Comparison of ENCODE assay signal across 1 cellular context in the genomic region with DNA sequence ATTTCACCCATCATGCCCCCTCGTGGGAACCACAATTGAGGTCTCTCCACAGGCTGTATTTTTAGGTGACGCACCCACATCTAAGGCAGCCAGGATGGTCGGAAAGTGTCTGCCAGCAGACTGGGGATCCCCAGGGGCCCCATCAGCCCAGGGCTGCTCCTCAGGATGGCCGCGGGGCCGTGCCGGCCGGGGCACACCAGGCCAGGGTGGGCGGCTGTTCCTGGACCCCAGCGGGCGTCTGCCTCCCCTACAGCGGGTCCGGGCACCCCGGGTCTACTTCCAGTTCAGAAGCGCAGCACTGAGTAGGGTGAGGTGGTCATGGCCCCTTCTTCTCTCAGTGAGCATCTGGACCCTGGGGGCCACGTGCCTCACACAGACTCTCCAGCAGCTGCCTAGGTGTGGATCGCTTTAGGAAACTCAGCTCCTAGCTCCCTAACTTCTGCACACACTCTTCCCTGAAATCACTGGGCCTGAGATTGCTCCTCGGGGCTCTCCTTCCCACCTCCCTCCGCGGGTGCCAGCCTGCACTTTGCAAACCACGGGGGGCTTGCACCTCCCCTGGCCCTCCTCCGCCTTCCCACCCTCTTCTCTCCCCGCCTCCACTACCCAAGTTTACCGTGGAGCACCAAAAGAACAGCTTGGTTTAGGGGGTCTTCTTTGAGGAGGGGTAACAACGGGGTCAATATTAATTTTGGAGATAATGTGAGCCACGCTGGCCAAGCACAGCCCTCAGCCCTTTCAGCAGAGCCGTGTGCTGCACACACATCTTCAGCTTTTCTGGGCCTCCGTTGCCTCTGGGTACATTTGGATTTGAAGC.
TF ChIP-seq lines count a peak whose summit lies in the region.

No MANE protein-coding gene starts in this region.

TF ChIP-seq in GM23338, 12 proteins besides CTCF, POLR2A, EP300 and RAD21 (continued from another document):
- TF ChIP-seq, protein P1, sequence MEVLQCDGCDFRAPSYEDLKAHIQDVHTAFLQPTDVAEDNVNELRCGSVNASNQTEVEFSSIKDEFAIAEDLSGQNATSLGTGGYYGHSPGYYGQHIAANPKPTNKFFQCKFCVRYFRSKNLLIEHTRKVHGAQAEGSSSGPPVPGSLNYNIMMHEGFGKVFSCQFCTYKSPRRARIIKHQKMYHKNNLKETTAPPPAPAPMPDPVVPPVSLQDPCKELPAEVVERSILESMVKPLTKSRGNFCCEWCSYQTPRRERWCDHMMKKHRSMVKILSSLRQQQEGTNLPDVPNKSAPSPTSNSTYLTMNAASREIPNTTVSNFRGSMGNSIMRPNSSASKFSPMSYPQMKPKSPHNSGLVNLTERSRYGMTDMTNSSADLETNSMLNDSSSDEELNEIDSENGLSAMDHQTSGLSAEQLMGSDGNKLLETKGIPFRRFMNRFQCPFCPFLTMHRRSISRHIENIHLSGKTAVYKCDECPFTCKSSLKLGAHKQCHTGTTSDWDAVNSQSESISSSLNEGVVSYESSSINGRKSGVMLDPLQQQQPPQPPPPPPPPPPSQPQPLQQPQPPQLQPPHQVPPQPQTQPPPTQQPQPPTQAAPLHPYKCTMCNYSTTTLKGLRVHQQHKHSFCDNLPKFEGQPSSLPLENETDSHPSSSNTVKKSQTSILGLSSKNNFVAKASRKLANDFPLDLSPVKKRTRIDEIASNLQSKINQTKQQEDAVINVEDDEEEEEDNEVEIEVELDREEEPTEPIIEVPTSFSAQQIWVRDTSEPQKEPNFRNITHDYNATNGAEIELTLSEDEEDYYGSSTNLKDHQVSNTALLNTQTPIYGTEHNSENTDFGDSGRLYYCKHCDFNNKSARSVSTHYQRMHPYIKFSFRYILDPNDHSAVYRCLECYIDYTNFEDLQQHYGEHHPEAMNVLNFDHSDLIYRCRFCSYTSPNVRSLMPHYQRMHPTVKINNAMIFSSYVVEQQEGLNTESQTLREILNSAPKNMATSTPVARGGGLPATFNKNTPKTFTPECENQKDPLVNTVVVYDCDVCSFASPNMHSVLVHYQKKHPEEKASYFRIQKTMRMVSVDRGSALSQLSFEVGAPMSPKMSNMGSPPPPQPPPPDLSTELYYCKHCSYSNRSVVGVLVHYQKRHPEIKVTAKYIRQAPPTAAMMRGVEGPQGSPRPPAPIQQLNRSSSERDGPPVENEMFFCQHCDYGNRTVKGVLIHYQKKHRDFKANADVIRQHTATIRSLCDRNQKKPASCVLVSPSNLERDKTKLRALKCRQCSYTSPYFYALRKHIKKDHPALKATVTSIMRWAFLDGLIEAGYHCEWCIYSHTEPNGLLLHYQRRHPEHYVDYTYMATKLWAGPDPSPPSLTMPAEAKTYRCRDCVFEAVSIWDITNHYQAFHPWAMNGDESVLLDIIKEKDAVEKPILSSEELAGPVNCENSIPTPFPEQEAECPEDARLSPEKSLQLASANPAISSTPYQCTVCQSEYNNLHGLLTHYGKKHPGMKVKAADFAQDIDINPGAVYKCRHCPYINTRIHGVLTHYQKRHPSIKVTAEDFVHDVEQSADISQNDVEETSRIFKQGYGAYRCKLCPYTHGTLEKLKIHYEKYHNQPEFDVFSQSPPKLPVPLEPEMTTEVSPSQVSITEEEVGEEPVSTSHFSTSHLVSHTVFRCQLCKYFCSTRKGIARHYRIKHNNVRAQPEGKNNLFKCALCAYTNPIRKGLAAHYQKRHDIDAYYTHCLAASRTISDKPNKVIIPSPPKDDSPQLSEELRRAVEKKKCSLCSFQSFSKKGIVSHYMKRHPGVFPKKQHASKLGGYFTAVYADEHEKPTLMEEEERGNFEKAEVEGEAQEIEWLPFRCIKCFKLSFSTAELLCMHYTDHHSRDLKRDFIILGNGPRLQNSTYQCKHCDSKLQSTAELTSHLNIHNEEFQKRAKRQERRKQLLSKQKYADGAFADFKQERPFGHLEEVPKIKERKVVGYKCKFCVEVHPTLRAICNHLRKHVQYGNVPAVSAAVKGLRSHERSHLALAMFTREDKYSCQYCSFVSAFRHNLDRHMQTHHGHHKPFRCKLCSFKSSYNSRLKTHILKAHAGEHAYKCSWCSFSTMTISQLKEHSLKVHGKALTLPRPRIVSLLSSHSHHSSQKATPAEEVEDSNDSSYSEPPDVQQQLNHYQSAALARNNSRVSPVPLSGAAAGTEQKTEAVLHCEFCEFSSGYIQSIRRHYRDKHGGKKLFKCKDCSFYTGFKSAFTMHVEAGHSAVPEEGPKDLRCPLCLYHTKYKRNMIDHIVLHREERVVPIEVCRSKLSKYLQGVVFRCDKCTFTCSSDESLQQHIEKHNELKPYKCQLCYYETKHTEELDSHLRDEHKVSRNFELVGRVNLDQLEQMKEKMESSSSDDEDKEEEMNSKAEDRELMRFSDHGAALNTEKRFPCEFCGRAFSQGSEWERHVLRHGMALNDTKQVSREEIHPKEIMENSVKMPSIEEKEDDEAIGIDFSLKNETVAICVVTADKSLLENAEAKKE (CRISPR knock-in tag; IDR thresholded peaks at IDR 0.05): no peak
- TF ChIP-seq POLR2AphosphoS5 (IDR thresholded peaks at IDR 0.05; ENCODE audit: low read depth) (no peak), JUNB (IDR thresholded peaks at IDR 0.05; ENCODE audit: unreplicated experiment) (no peak), NANOG (IDR thresholded peaks at IDR 0.05; ENCODE audit: borderline replicate concordance) (no peak), ZNF114 (CRISPR knock-in tag; IDR thresholded peaks at IDR 0.05) (no peak), CREB1 (CRISPR knock-in tag; IDR thresholded peaks at IDR 0.05; ENCODE audit: low read depth) (no peak), EZH2 (IDR thresholded peaks at IDR 0.05; ENCODE audit: low read depth, unreplicated experiment) (no peak), STAT1 (IDR thresholded peaks at IDR 0.05; ENCODE audit: unreplicated experiment) (no peak), EZH2phosphoT487 (IDR thresholded peaks at IDR 0.05; ENCODE audit: unreplicated experiment) (no peak), ZNF331 (CRISPR knock-in tag; IDR thresholded peaks at IDR 0.05; ENCODE audit: low read depth) (no peak)
- TF ChIP-seq, protein P2, sequence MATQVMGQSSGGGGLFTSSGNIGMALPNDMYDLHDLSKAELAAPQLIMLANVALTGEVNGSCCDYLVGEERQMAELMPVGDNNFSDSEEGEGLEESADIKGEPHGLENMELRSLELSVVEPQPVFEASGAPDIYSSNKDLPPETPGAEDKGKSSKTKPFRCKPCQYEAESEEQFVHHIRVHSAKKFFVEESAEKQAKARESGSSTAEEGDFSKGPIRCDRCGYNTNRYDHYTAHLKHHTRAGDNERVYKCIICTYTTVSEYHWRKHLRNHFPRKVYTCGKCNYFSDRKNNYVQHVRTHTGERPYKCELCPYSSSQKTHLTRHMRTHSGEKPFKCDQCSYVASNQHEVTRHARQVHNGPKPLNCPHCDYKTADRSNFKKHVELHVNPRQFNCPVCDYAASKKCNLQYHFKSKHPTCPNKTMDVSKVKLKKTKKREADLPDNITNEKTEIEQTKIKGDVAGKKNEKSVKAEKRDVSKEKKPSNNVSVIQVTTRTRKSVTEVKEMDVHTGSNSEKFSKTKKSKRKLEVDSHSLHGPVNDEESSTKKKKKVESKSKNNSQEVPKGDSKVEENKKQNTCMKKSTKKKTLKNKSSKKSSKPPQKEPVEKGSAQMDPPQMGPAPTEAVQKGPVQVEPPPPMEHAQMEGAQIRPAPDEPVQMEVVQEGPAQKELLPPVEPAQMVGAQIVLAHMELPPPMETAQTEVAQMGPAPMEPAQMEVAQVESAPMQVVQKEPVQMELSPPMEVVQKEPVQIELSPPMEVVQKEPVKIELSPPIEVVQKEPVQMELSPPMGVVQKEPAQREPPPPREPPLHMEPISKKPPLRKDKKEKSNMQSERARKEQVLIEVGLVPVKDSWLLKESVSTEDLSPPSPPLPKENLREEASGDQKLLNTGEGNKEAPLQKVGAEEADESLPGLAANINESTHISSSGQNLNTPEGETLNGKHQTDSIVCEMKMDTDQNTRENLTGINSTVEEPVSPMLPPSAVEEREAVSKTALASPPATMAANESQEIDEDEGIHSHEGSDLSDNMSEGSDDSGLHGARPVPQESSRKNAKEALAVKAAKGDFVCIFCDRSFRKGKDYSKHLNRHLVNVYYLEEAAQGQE (IDR thresholded peaks at IDR 0.05; ENCODE audit: unreplicated experiment): no peak
